8 cellular contexts compared by ENCODE assay signal in the genomic region with DNA sequence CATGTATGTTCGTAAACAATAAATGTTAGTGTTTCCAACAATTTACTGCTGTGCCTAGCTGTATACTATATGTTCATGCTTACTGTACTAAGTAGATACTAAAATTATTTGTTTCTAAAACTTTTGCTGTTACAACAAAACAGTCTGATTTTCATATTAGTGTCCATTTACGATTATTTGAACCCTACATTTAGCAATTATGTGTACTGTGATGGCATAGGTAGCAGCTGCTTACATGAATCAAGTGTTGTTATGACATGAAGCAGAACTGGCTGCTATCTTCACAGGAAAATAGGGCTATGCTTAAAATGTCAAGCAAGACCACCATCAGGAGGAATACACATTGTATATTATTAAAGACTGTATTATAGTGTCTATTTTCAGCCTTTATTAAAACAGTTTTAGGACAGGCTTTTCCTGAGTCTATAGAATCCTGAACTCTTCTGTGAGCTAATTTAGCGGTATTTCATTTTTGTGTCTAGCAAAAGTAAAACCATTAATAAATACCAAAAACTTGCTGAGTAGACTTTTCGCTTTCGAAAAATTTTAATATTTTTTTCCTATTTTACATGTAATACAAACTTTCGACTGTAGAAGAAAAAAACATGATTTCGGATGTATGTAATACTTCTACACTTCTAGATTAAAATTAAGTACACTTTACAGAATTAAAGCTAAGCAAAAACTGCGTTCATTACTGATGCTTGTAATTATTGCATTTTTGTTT. TPM values are rescaled to one million over a fixed set of nuclear protein-coding genes. Genes with fewer than 3 reads are reported as not detected.
A peak's percentile ranks its signal among the peaks of the same experiment; 100 is the strongest.
DNase-seq lines count a peak whose midpoint lies in the region; ATAC-seq and TF ChIP-seq lines count a peak whose summit lies in the region.

No MANE protein-coding gene starts in this region.

- H3K27me3 ChIP-seq in PC-3 (ENCODE audit: low read length) (no peaks in the 10 kb centered on the region), psoas muscle (ENCODE audit: insufficient read depth in 3 of 3, low read length in 2 of 3) (no peaks in the 10 kb centered on the region)

- H4K20me1 ChIP-seq in PC-3 (ENCODE audit: low read length), result no peaks in the 10 kb centered on the region

- TF ChIP-seq CTCF in GM12875 (IDR thresholded peaks at IDR 0.05; ENCODE audit: borderline replicate concordance, insufficient read depth, low read depth, low read length) (no peak), PC-3 (conservative IDR thresholded peaks at IDR 0.05; ENCODE audit: low read depth, low read length) (no peak), psoas muscle (IDR thresholded peaks at IDR 0.05) (no peak)

- H3K4me2 ChIP-seq in PC-3 (ENCODE audit: low read length), result peak overlapping the region; percentile 90

- CTCF ChIA-PET in PC-3 (lab: Charles Lee), result interaction anchor here (0.5 to 2.9 kb wide), 3 partner anchors 34 to 496 kb away, joined by 4 to 26 read pairs (median 9); no protein-coding TSS in a partner anchor

- no peaks in the 10 kb centered on the region for H3K9me2 ChIP-seq in PC-3 (replicated peaks; ENCODE audit: low read length)

- 69 to 72% (median 70%) methylated on average over 8 of the region's 8 CpGs for WGBS in psoas muscle, 3 donors

- ATAC-seq in PC-3 (no peak), psoas muscle (no peak), GM18870 (IDR thresholded peaks at IDR 0.05; ENCODE audit: unreplicated experiment) (no peak)

- H3K4me1 ChIP-seq in PC-3 (ENCODE audit: insufficient read depth, low read length) (peaks cover 16% of the 10 kb centered on the region), psoas muscle (no peaks in the 10 kb centered on the region)

- H3K9me3 ChIP-seq in PC-3 (ENCODE audit: low read length) (no peaks in the 10 kb centered on the region), psoas muscle (no peaks in the 10 kb centered on the region)

- peak overlapping the region; percentile 89 for H3K9ac ChIP-seq in PC-3 (ENCODE audit: low read length)

- POLR2A ChIA-PET in PC-3 (lab: Charles Lee; ENCODE audit: unreplicated experiment), result interaction anchor here (0.5 to 1.8 kb wide), 12 partner anchors 35 to 1677 kb away, joined by 3 to 18 read pairs (median 4); a partner anchor contains a TSS

- intact Hi-C loops in PC-3 (cut with micrococcal nuclease) (loop anchor here (1.0 to 5.0 kb wide), 7 partner anchors 69 to 349 kb away; a partner anchor contains a TSS), psoas muscle (cut with DNase I) (loop anchor here (5.0 kb wide), 2 partner anchors 84 to 101 kb away; a partner anchor contains a TSS)

- H3K79me2 ChIP-seq in PC-3 (ENCODE audit: low read length), result peaks cover 41% of the 10 kb centered on the region

- no TSS peak for BruUV-seq in PC-3 (replicated peaks; lab: Mats Ljungman, UMichigan)

- H3K36me3 ChIP-seq in PC-3 (ENCODE audit: low read depth, low read length), result no peaks in the 10 kb centered on the region; the same call in 1 of the 2 replicates
- H3K36me3 ChIP-seq in psoas muscle (ENCODE audit: insufficient read depth in 1 of 2, low read depth in 1 of 2), result no peaks in the 10 kb centered on the region

- H3K4me3 ChIP-seq in GM12875 (ENCODE audit: low read depth, low read length) (peak overlapping the region; percentile 55), PC-3 (ENCODE audit: low read length) (peak overlapping the region; percentile 70), psoas muscle (peak overlapping the region; percentile 72)

- DNase-seq in PC-3 (no peak), epithelial cell of prostate (ENCODE audit: low read depth, low spot score) (no peak), psoas muscle (no peak), COLO668 (lab: John Stamatoyannopoulos, UW; ENCODE audit: unreplicated experiment) (no peak), cerebellum (ENCODE audit: low spot score) (no peak)
- no peak for DNase-seq in stimulated activated CD4-positive, alpha-beta T cell treated with anti-CD3 and anti-CD28 coated beads, Interleukin-12 subunit alpha, Interleukin-12 subunit beta, amount 100 ng/mL, for 4 hours

- peak overlapping the region; percentile 90 for H2AFZ ChIP-seq in PC-3 (ENCODE audit: low read length)

- H3K27ac ChIP-seq in PC-3 (ENCODE audit: low read length) (no peak overlapping the region), epithelial cell of prostate (peak overlapping the region; percentile 91), psoas muscle (peak overlapping the region; percentile 95)

- H3F3A ChIP-seq in PC-3 (ENCODE audit: low read length, unreplicated experiment), result no peaks in the 10 kb centered on the region

RNA-seq across cellular contexts. Expression of a gene that starts 1.1 kb away (rescaled TPM):
- 12.1 and 19.0 TPM in 2 replicates for total RNA-seq in PC-3 (2014; rRNA removed)
- 10 to 100 TPM in 2 of 4 donors, 1 to 10 TPM in 2; 8.6 to 11.4 (median 10.0) TPM for total RNA-seq in psoas muscle
- polyA plus RNA-seq in psoas muscle, result 10 to 100 TPM in 1 of 3 donors, 1 to 10 TPM in 2; 5.9 to 12.3 (median 9.7) TPM
- 23.5 TPM for total RNA-seq in cerebellum
